In genomic region chr2:212359425-212360067, GRCh38 we compare ENCODE assay signal across 1 cellular context.
TF ChIP-seq lines count a peak whose summit lies in the region.

No MANE protein-coding gene starts in this region.

TF ChIP-seq in HepG2, 621 proteins besides CTCF, POLR2A, EP300 and RAD21 (continued from another document and continues in another):
- TF ChIP-seq ZNF513 (CRISPR knock-in tag; conservative IDR thresholded peaks at IDR 0.05) (no peak), POLR2AphosphoS5 (IDR thresholded peaks at IDR 0.05; ENCODE audit: low read depth, low read length) (no peak), TBX3 (IDR thresholded peaks at IDR 0.05; ENCODE audit: borderline replicate concordance) (no peak), ZBTB20 (CRISPR knock-in tag; IDR thresholded peaks at IDR 0.05; ENCODE audit: borderline replicate concordance, low read depth) (no peak), ZNF331 (CRISPR knock-in tag; IDR thresholded peaks at IDR 0.05) (peak; percentile 61; the same call in 1 of the 2 replicates), AKAP8 (CRISPR knock-in tag; IDR thresholded peaks at IDR 0.05) (no peak), MIER3 (CRISPR knock-in tag; IDR thresholded peaks at IDR 0.05; ENCODE audit: borderline replicate concordance) (0 out of 2 replicates have a peak, but pooled peaks have one; percentile 22), HNF4A (CRISPR knock-in tag; IDR thresholded peaks at IDR 0.05) (peak; percentile 36; the same call in 1 of the 2 replicates), IRF2 (CRISPR knock-in tag; IDR thresholded peaks at IDR 0.05) (peak; percentile 54; the same call in 1 of the 2 replicates), HMG20A (CRISPR knock-in tag; IDR thresholded peaks at IDR 0.05; ENCODE audit: borderline replicate concordance) (peak; percentile 88), ZNF256 (CRISPR knock-in tag; conservative IDR thresholded peaks at IDR 0.05) (no peak), ZKSCAN5 (CRISPR knock-in tag; IDR thresholded peaks at IDR 0.05) (no peak), HDAC1 (CRISPR knock-in tag; IDR thresholded peaks at IDR 0.05) (no peak), ZNF33A (CRISPR knock-in tag; IDR thresholded peaks at IDR 0.05; ENCODE audit: borderline replicate concordance) (no peak), KLF6 (CRISPR knock-in tag; IDR thresholded peaks at IDR 0.05) (no peak), FOXK1 (CRISPR knock-in tag; IDR thresholded peaks at IDR 0.05; ENCODE audit: borderline replicate concordance, low read depth) (0 out of 2 replicates have a peak, but pooled peaks have one; percentile 48), ZFP1 (CRISPR knock-in tag; IDR thresholded peaks at IDR 0.05) (no peak), ARID5B (CRISPR knock-in tag; IDR thresholded peaks at IDR 0.05) (peak; percentile 93), ZNF382 (CRISPR knock-in tag; IDR thresholded peaks at IDR 0.05; ENCODE audit: borderline replicate concordance) (no peak), DBP (CRISPR knock-in tag; IDR thresholded peaks at IDR 0.05; ENCODE audit: not compliant biosample characterization) (no peak), ZMYM4 (CRISPR knock-in tag; IDR thresholded peaks at IDR 0.05) (peak; percentile 41; the same call in 1 of the 2 replicates), ZBTB26 (CRISPR knock-in tag; IDR thresholded peaks at IDR 0.05; ENCODE audit: borderline replicate concordance) (no peak), CEBPZ (IDR thresholded peaks at IDR 0.05; ENCODE audit: low read length) (no peak), ELF1 (CRISPR knock-in tag; IDR thresholded peaks at IDR 0.05) (no peak)
- TF ChIP-seq, protein P1, sequence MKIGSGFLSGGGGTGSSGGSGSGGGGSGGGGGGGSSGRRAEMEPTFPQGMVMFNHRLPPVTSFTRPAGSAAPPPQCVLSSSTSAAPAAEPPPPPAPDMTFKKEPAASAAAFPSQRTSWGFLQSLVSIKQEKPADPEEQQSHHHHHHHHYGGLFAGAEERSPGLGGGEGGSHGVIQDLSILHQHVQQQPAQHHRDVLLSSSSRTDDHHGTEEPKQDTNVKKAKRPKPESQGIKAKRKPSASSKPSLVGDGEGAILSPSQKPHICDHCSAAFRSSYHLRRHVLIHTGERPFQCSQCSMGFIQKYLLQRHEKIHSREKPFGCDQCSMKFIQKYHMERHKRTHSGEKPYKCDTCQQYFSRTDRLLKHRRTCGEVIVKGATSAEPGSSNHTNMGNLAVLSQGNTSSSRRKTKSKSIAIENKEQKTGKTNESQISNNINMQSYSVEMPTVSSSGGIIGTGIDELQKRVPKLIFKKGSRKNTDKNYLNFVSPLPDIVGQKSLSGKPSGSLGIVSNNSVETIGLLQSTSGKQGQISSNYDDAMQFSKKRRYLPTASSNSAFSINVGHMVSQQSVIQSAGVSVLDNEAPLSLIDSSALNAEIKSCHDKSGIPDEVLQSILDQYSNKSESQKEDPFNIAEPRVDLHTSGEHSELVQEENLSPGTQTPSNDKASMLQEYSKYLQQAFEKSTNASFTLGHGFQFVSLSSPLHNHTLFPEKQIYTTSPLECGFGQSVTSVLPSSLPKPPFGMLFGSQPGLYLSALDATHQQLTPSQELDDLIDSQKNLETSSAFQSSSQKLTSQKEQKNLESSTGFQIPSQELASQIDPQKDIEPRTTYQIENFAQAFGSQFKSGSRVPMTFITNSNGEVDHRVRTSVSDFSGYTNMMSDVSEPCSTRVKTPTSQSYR (CRISPR knock-in tag; IDR thresholded peaks at IDR 0.05; ENCODE audit: borderline replicate concordance), result no peak
- TF ChIP-seq, protein P2, sequence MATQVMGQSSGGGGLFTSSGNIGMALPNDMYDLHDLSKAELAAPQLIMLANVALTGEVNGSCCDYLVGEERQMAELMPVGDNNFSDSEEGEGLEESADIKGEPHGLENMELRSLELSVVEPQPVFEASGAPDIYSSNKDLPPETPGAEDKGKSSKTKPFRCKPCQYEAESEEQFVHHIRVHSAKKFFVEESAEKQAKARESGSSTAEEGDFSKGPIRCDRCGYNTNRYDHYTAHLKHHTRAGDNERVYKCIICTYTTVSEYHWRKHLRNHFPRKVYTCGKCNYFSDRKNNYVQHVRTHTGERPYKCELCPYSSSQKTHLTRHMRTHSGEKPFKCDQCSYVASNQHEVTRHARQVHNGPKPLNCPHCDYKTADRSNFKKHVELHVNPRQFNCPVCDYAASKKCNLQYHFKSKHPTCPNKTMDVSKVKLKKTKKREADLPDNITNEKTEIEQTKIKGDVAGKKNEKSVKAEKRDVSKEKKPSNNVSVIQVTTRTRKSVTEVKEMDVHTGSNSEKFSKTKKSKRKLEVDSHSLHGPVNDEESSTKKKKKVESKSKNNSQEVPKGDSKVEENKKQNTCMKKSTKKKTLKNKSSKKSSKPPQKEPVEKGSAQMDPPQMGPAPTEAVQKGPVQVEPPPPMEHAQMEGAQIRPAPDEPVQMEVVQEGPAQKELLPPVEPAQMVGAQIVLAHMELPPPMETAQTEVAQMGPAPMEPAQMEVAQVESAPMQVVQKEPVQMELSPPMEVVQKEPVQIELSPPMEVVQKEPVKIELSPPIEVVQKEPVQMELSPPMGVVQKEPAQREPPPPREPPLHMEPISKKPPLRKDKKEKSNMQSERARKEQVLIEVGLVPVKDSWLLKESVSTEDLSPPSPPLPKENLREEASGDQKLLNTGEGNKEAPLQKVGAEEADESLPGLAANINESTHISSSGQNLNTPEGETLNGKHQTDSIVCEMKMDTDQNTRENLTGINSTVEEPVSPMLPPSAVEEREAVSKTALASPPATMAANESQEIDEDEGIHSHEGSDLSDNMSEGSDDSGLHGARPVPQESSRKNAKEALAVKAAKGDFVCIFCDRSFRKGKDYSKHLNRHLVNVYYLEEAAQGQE (IDR thresholded peaks at IDR 0.05; ENCODE audit: borderline replicate concordance in 1 of 2, low read depth in 1 of 2, low read length in 2 of 2), result 0 out of 4 replicates have a peak, but pooled peaks of 1 of the 2 experiments have one; percentile 26
- TF ChIP-seq, protein P3, sequence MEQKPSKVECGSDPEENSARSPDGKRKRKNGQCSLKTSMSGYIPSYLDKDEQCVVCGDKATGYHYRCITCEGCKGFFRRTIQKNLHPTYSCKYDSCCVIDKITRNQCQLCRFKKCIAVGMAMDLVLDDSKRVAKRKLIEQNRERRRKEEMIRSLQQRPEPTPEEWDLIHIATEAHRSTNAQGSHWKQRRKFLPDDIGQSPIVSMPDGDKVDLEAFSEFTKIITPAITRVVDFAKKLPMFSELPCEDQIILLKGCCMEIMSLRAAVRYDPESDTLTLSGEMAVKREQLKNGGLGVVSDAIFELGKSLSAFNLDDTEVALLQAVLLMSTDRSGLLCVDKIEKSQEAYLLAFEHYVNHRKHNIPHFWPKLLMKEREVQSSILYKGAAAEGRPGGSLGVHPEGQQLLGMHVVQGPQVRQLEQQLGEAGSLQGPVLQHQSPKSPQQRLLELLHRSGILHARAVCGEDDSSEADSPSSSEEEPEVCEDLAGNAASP (CRISPR knock-in tag; IDR thresholded peaks at IDR 0.05; ENCODE audit: borderline replicate concordance), result peak; percentile 77
- TF ChIP-seq, protein P4, sequence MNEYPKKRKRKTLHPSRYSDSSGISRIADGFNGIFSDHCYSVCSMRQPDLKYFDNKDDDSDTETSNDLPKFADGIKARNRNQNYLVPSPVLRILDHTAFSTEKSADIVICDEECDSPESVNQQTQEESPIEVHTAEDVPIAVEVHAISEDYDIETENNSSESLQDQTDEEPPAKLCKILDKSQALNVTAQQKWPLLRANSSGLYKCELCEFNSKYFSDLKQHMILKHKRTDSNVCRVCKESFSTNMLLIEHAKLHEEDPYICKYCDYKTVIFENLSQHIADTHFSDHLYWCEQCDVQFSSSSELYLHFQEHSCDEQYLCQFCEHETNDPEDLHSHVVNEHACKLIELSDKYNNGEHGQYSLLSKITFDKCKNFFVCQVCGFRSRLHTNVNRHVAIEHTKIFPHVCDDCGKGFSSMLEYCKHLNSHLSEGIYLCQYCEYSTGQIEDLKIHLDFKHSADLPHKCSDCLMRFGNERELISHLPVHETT (CRISPR knock-in tag; conservative IDR thresholded peaks at IDR 0.05), result no peak
- TF ChIP-seq, protein P5, sequence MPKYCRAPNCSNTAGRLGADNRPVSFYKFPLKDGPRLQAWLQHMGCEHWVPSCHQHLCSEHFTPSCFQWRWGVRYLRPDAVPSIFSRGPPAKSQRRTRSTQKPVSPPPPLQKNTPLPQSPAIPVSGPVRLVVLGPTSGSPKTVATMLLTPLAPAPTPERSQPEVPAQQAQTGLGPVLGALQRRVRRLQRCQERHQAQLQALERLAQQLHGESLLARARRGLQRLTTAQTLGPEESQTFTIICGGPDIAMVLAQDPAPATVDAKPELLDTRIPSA (CRISPR knock-in tag; IDR thresholded peaks at IDR 0.05; ENCODE audit: borderline replicate concordance), result no peak
- TF ChIP-seq, protein P6, sequence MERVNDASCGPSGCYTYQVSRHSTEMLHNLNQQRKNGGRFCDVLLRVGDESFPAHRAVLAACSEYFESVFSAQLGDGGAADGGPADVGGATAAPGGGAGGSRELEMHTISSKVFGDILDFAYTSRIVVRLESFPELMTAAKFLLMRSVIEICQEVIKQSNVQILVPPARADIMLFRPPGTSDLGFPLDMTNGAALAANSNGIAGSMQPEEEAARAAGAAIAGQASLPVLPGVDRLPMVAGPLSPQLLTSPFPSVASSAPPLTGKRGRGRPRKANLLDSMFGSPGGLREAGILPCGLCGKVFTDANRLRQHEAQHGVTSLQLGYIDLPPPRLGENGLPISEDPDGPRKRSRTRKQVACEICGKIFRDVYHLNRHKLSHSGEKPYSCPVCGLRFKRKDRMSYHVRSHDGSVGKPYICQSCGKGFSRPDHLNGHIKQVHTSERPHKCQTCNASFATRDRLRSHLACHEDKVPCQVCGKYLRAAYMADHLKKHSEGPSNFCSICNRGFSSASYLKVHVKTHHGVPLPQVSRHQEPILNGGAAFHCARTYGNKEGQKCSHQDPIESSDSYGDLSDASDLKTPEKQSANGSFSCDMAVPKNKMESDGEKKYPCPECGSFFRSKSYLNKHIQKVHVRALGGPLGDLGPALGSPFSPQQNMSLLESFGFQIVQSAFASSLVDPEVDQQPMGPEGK (CRISPR knock-in tag; IDR thresholded peaks at IDR 0.05), result peak; percentile 49; the same call in 1 of the 2 replicates
